Comparison of ENCODE assay signal across 17 cellular contexts in genomic region chr1:48947761-48948537, GRCh38.
DNase-seq lines count a peak whose midpoint lies in the region; ATAC-seq and TF ChIP-seq lines count a peak whose summit lies in the region.
"Had no signal": no experiment of that assay in that cellular context is flagged by ENCODE, and none has a peak within 500 bp of the region (broad histone marks: within the 10 kb centered on the region; RNA-seq: fewer than 3 reads in every experiment).

No MANE protein-coding gene starts in this region.

- DNase-seq in H9 (peak; percentile 27), RPMI7951 (ENCODE audit: low read depth) (peak; percentile 18), globus pallidus (ENCODE audit: low spot score) (peak; percentile 20), pons (ENCODE audit: low spot score) (peak; percentile 25), dedifferentiated amniotic fluid mesenchymal stem cell (ENCODE audit: extremely low spot score) (no peak), AG08396 (ENCODE audit: low spot score) (no peak)
- DNase-seq: activated CD8-positive, alpha-beta memory T cell treated with anti-CD3 and anti-CD28 coated beads, Interleukin-2, amount 10 ng/mL, durations not matched to agents 7 days and 5 days; activated naive CD4-positive, alpha-beta T cell treated with anti-CD3 and anti-CD28 coated beads for 36 hours; left ventricle myocardium inferior; natural killer cell; NCI-H146; stimulated activated naive B cell treated with anti-CD40 and anti-IgM and Interleukin-4, amounts not matched to agents 10 μg/mL and 1 μg/mL and 100 μg/mL, for 72 hours; SW 1271 had no signal

- H2BK5ac ChIP-seq in H9 (ENCODE audit: insufficient read length, low read length): no peak overlapping the region

- H4K20me1 ChIP-seq in H9 (ENCODE audit: control insufficient read depth, insufficient read depth, insufficient read length): no peaks in the 10 kb centered on the region

- no peak overlapping the region for H3K4me2 ChIP-seq in H9 (ENCODE audit: insufficient read depth, insufficient read length, low read length)

- H3T11ph ChIP-seq in H9 (ENCODE audit: low read length): no peak overlapping the region

- no peak overlapping the region for H2BK20ac ChIP-seq in H9 (ENCODE audit: low read depth, low read length, poor library complexity, severe bottlenecking)

- peaks cover 21% of the 10 kb centered on the region for H3K9me3 ChIP-seq in H9 (ENCODE audit: control insufficient read depth, low read depth, low read length)
- H3K9me3 ChIP-seq: left ventricle myocardium inferior had no signal

- H4K5ac ChIP-seq in H9 (ENCODE audit: insufficient read length, low read depth, low read length): no peak overlapping the region

- no peak overlapping the region for H2AK5ac ChIP-seq in H9 (ENCODE audit: insufficient read length, low read length)

- no peaks in the 10 kb centered on the region for H3K79me1 ChIP-seq in H9 (ENCODE audit: insufficient read depth, low read depth, low read length, poor library complexity, severe bottlenecking)

- peaks cover 5% of the 10 kb centered on the region for H3K27me3 Mint-ChIP-seq in H9 (ENCODE audit: low read depth)
- H3K27me3 Mint-ChIP-seq: activated CD8-positive, alpha-beta memory T cell treated with anti-CD3 and anti-CD28 coated beads, Interleukin-2, amount 10 ng/mL, durations not matched to agents 7 days and 5 days had no signal

- no peak overlapping the region for H4K8ac ChIP-seq in H9 (replicated peaks; ENCODE audit: insufficient read length, low read depth, low read length)

- H3K14ac ChIP-seq in H9 (ENCODE audit: insufficient read depth, low read length): no peak overlapping the region

- H2BK120ac ChIP-seq in H9 (ENCODE audit: low read depth, low read length, poor library complexity, severe bottlenecking): no peak overlapping the region

- ATAC-seq in GM21515 (IDR thresholded peaks at IDR 0.05; ENCODE audit: unreplicated experiment) (no peak), GM21367 (IDR thresholded peaks at IDR 0.05; ENCODE audit: unreplicated experiment) (no peak)
- ATAC-seq: activated CD8-positive, alpha-beta memory T cell treated with anti-CD3 and anti-CD28 coated beads, Interleukin-2, amount 10 ng/mL, durations not matched to agents 7 days and 5 days; K562; natural killer cell; stimulated activated naive B cell treated with anti-CD40 and anti-IgM and Interleukin-4, amounts not matched to agents 10 μg/mL and 1 μg/mL and 100 μg/mL, for 72 hours had no signal

- peaks cover 0 to 36% (median 3%) of the 10 kb centered on the region in 3 experiments; a peak in 5 of 7 replicates for H3K36me3 Mint-ChIP-seq in H9 (ENCODE audit: insufficient read depth in 1 of 3, low read depth in 3 of 3)
- H3K36me3 Mint-ChIP-seq: activated CD8-positive, alpha-beta memory T cell treated with anti-CD3 and anti-CD28 coated beads, Interleukin-2, amount 10 ng/mL, durations not matched to agents 7 days and 5 days; CD14-positive monocyte; natural killer cell; stimulated activated naive B cell treated with anti-CD40 and anti-IgM and Interleukin-4, amounts not matched to agents 10 μg/mL and 1 μg/mL and 100 μg/mL, for 72 hours had no signal

- no peaks in the 10 kb centered on the region for H3K4me1 ChIP-seq in H9 (ENCODE audit: insufficient read depth, low read length)
- H3K4me1 ChIP-seq: left ventricle myocardium inferior had no signal

- H3K79me2 ChIP-seq in H9 (ENCODE audit: insufficient read depth, low read length): no peaks in the 10 kb centered on the region

- no peak overlapping the region; a peak in 1 of 7 replicates for H3K27ac Mint-ChIP-seq in H9
- H3K27ac Mint-ChIP-seq: activated CD8-positive, alpha-beta memory T cell treated with anti-CD3 and anti-CD28 coated beads, Interleukin-2, amount 10 ng/mL, durations not matched to agents 7 days and 5 days; activated naive CD4-positive, alpha-beta T cell treated with anti-CD3 and anti-CD28 coated beads for 36 hours; CD14-positive monocyte; natural killer cell; stimulated activated naive B cell treated with anti-CD40 and anti-IgM and Interleukin-4, amounts not matched to agents 10 μg/mL and 1 μg/mL and 100 μg/mL, for 72 hours had no signal

- H2BK15ac ChIP-seq in H9 (ENCODE audit: low read depth, low read length): no peak overlapping the region

- H3K4me3 Mint-ChIP-seq in H9: no peak overlapping the region
- H3K4me3 Mint-ChIP-seq: activated CD8-positive, alpha-beta memory T cell treated with anti-CD3 and anti-CD28 coated beads, Interleukin-2, amount 10 ng/mL, durations not matched to agents 7 days and 5 days; activated naive CD4-positive, alpha-beta T cell treated with anti-CD3 and anti-CD28 coated beads for 36 hours; CD14-positive monocyte; natural killer cell; stimulated activated naive B cell treated with anti-CD40 and anti-IgM and Interleukin-4, amounts not matched to agents 10 μg/mL and 1 μg/mL and 100 μg/mL, for 72 hours had no signal

- no peak overlapping the region for H3K9ac ChIP-seq in H9 (ENCODE audit: extremely low read depth, insufficient read length, low read length)

- no peaks in the 10 kb centered on the region for H3K23me2 ChIP-seq in H9 (ENCODE audit: insufficient read length, low read depth, low read length, poor library complexity, severe bottlenecking)

- no peak overlapping the region for H3K4ac ChIP-seq in H9 (ENCODE audit: low read depth, low read length)

- no peak overlapping the region for H2AFZ ChIP-seq in H9 (ENCODE audit: low read length)

- no peak overlapping the region for H3K56ac ChIP-seq in H9 (ENCODE audit: insufficient read length, low read depth, low read length)

- H3K23ac ChIP-seq in H9 (ENCODE audit: insufficient read length, low read depth, low read length): no peak overlapping the region

- no peaks in the 10 kb centered on the region for H3K4me1 Mint-ChIP-seq in H9
- H3K4me1 Mint-ChIP-seq: activated CD8-positive, alpha-beta memory T cell treated with anti-CD3 and anti-CD28 coated beads, Interleukin-2, amount 10 ng/mL, durations not matched to agents 7 days and 5 days; CD14-positive monocyte; natural killer cell had no signal

- no peak overlapping the region for H3K18ac ChIP-seq in H9 (ENCODE audit: insufficient read length, low read depth, low read length)

- no peak overlapping the region for H3K27ac ChIP-seq in H9 (ENCODE audit: insufficient read length, low read depth, low read length)
- H3K27ac ChIP-seq: left ventricle myocardium inferior had no signal

- no peaks in the 10 kb centered on the region for H3K27me3 ChIP-seq in H9 (ENCODE audit: insufficient read depth, low read length)

- H4K91ac ChIP-seq in H9 (ENCODE audit: insufficient read length, low read depth, low read length): no peak overlapping the region

- TF ChIP-seq CTCF in H9 (conservative IDR thresholded peaks at IDR 0.05): no peak

- peaks cover 75 to 94% of the 10 kb centered on the region in 2 experiments for H3K9me3 Mint-ChIP-seq in H9
- H3K9me3 Mint-ChIP-seq: activated naive CD4-positive, alpha-beta T cell treated with anti-CD3 and anti-CD28 coated beads for 36 hours; stimulated activated naive B cell treated with anti-CD40 and anti-IgM and Interleukin-4, amounts not matched to agents 10 μg/mL and 1 μg/mL and 100 μg/mL, for 72 hours had no signal

- no CpG with 5 or more reads among the region's 13 CpGs for WGBS in H9 (ENCODE audit: extremely low coverage, insufficient read length, low lambda C conversion rate)

- H2BK12ac ChIP-seq in H9 (ENCODE audit: insufficient read length, low read depth, low read length): no peak overlapping the region

Comparison
In these comparisons a context has a peak if more than half of its experiments do, and no peak if none do; other contexts are left out.
1. DNase-seq: peak in H9 (single experiment), RPMI7951 (single experiment), globus pallidus (single experiment) and pons (single experiment); none in dedifferentiated amniotic fluid mesenchymal stem cell (single experiment) and AG08396 (single experiment).